31 cellular contexts compared by ENCODE assay signal in the genomic region with DNA sequence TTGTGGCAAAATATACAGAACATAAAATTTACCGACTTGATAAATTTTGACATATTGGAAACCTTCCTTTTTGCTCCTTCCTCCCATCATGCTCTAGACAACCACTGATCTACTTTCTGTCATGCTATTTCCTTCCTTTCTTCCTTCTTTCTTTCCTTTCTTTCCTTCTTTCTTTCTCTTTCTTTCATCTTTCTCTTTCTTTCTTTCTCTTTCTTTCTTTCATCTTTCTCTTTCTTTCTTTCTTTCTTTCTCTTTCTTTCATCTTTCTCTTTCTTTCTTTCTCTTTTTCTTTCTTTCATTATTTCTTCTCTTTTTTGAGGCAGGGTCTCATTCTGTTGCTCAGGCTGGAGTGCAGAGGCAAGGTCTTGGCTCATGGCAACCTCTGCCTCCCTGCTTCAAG.
"Had no signal": no experiment of that assay in that cellular context is flagged by ENCODE, and none has a peak within 500 bp of the region (broad histone marks: within the 10 kb centered on the region; RNA-seq: fewer than 3 reads in every experiment).

No MANE protein-coding gene starts in this region.

- FAIRE-seq: colon had no signal

- H3K36me3 Mint-ChIP-seq: activated CD8-positive, alpha-beta memory T cell treated with anti-CD3 and anti-CD28 coated beads, Interleukin-2, amount 10 ng/mL, durations not matched to agents 7 days and 5 days; activated naive CD8-positive, alpha-beta T cell treated with anti-CD3 and anti-CD28 coated beads for 36 hours had no signal

- H3K27ac Mint-ChIP-seq: activated CD4-positive, alpha-beta memory T cell treated with anti-CD3 and anti-CD28 coated beads, Interleukin-2, amount 10 ng/mL, durations not matched to agents 7 days and 5 days; activated CD4-positive, alpha-beta T cell treated with anti-CD3 and anti-CD28 coated beads, Interleukin-2, amount 10 ng/mL, durations not matched to agents 7 days and 5 days; activated CD8-positive, alpha-beta memory T cell treated with anti-CD3 and anti-CD28 coated beads, Interleukin-2, amount 10 ng/mL, durations not matched to agents 7 days and 5 days; activated naive CD4-positive, alpha-beta T cell treated with anti-CD3 and anti-CD28 coated beads for 36 hours; activated naive CD4-positive, alpha-beta T cell treated with anti-CD3 and anti-CD28 coated beads, Interleukin-2, amount 50 U/mL, for 24 hours; activated naive CD8-positive, alpha-beta T cell treated with anti-CD3 and anti-CD28 coated beads for 36 hours; activated naive CD8-positive, alpha-beta T cell treated with anti-CD3 and anti-CD28 coated beads, Interleukin-2, amount 50 U/mL, for 24 hours; activated T-helper 1 cell treated with anti-CD3 and anti-CD28 coated beads, Interleukin-12 subunit alpha, Interleukin-12 subunit beta, Interleukin-2, Interleukin-4 antibody, amounts not matched to agents 30 ng/mL and 10 ng/mL and 1 ng/mL, durations not matched to agents 14 hours and 24 hours and 36 hours; activated T-helper 2 cell treated with anti-CD3 and anti-CD28 coated beads, Interferon-gamma antibody, Interleukin-2, Interleukin-4, amounts not matched to agents 10 μg/mL and 5 μg/mL and 100 μg/mL, durations not matched to agents 14 hours and 24 hours and 36 hours; effector memory CD8-positive, alpha-beta T cell; WTC11 had no signal

- ATAC-seq: activated CD8-positive, alpha-beta memory T cell treated with anti-CD3 and anti-CD28 coated beads, Interleukin-2, amount 10 ng/mL, durations not matched to agents 7 days and 5 days; activated naive CD8-positive, alpha-beta T cell treated with anti-CD3 and anti-CD28 coated beads, Interleukin-2, amount 50 U/mL, for 24 hours; body of pancreas; effector memory CD8-positive, alpha-beta T cell; gastroesophageal sphincter; WTC11 had no signal

- H3K4me1 Mint-ChIP-seq: activated CD4-positive, alpha-beta memory T cell treated with anti-CD3 and anti-CD28 coated beads, Interleukin-2, amount 10 ng/mL, durations not matched to agents 7 days and 5 days; activated CD8-positive, alpha-beta memory T cell treated with anti-CD3 and anti-CD28 coated beads, Interleukin-2, amount 10 ng/mL, durations not matched to agents 7 days and 5 days; activated naive CD4-positive, alpha-beta T cell treated with anti-CD3 and anti-CD28 coated beads, Interleukin-2, amount 50 U/mL, for 24 hours; activated naive CD8-positive, alpha-beta T cell treated with anti-CD3 and anti-CD28 coated beads, Interleukin-2, amount 50 U/mL, for 24 hours had no signal

- H3K4me3 Mint-ChIP-seq: activated CD4-positive, alpha-beta memory T cell treated with anti-CD3 and anti-CD28 coated beads, Interleukin-2, amount 10 ng/mL, durations not matched to agents 7 days and 5 days; activated CD4-positive, alpha-beta T cell treated with anti-CD3 and anti-CD28 coated beads, Interleukin-2, amount 10 ng/mL, durations not matched to agents 7 days and 5 days; activated CD8-positive, alpha-beta memory T cell treated with anti-CD3 and anti-CD28 coated beads, Interleukin-2, amount 10 ng/mL, durations not matched to agents 7 days and 5 days; activated naive CD4-positive, alpha-beta T cell treated with anti-CD3 and anti-CD28 coated beads for 36 hours; activated naive CD4-positive, alpha-beta T cell treated with anti-CD3 and anti-CD28 coated beads, Interleukin-2, amount 50 U/mL, for 24 hours; activated naive CD8-positive, alpha-beta T cell treated with anti-CD3 and anti-CD28 coated beads for 36 hours; activated naive CD8-positive, alpha-beta T cell treated with anti-CD3 and anti-CD28 coated beads, Interleukin-2, amount 50 U/mL, for 24 hours; activated T-helper 1 cell treated with anti-CD3 and anti-CD28 coated beads, Interleukin-12 subunit alpha, Interleukin-12 subunit beta, Interleukin-2, Interleukin-4 antibody, amounts not matched to agents 30 ng/mL and 10 ng/mL and 1 ng/mL, durations not matched to agents 14 hours and 24 hours and 36 hours; effector memory CD8-positive, alpha-beta T cell; WTC11 had no signal

- DNase-seq: activated CD4-positive, alpha-beta memory T cell treated with anti-CD3 and anti-CD28 coated beads, Interleukin-2, amount 10 ng/mL, durations not matched to agents 7 days and 5 days; activated CD4-positive, alpha-beta T cell treated with anti-CD3 and anti-CD28 coated beads for 1 hour; activated CD4-positive, alpha-beta T cell treated with anti-CD3 and anti-CD28 coated beads for 4 hours; activated CD4-positive, alpha-beta T cell treated with anti-CD3 and anti-CD28 coated beads, Interleukin-2, amount 10 ng/mL, durations not matched to agents 7 days and 5 days; activated CD4-positive, alpha-beta T cell treated with anti-CD3 and anti-CD28 coated beads, Interleukin-2, amount 50 U/mL, for 4 hours; activated CD8-positive, alpha-beta memory T cell treated with anti-CD3 and anti-CD28 coated beads, Interleukin-2, amount 10 ng/mL, durations not matched to agents 7 days and 5 days; activated CD8-positive, alpha-beta memory T cell treated with anti-CD3 and anti-CD28 coated beads, Interleukin-2, amount 50 U/mL, for 4 hours; activated effector memory CD4-positive, alpha-beta T cell treated with anti-CD3 and anti-CD28 coated beads, Interleukin-2, amount 50 U/mL, for 16 hours; activated naive CD4-positive, alpha-beta T cell treated with anti-CD3 and anti-CD28 coated beads for 36 hours; activated naive CD8-positive, alpha-beta T cell treated with anti-CD3 and anti-CD28 coated beads for 36 hours; activated naive CD8-positive, alpha-beta T cell treated with anti-CD3 and anti-CD28 coated beads, Interleukin-2, amount 50 U/mL, for 24 hours; activated T-cell treated with anti-CD3 and anti-CD28 coated beads, Interleukin-2, amount 50 U/mL, for 1 hour; activated T-cell treated with anti-CD3 and anti-CD28 coated beads, Interleukin-2, amount 50 U/mL, for 48 hours; adrenal gland; amygdala; aorta; body of pancreas; caudate nucleus; cortex of kidney; dermis blood vessel endothelial cell; effector CD4-positive, alpha-beta T cell; effector memory CD8-positive, alpha-beta T cell; esophagus squamous epithelium; foreskin melanocyte; T-helper 2 cell had no signal

- H3K27ac ChIP-seq: adrenal gland, body of pancreas, esophagus squamous epithelium, gastroesophageal sphincter had no signal

- H3K9me3 Mint-ChIP-seq: activated CD4-positive, alpha-beta memory T cell treated with anti-CD3 and anti-CD28 coated beads, Interleukin-2, amount 10 ng/mL, durations not matched to agents 7 days and 5 days; activated CD4-positive, alpha-beta T cell treated with anti-CD3 and anti-CD28 coated beads, Interleukin-2, amount 10 ng/mL, durations not matched to agents 7 days and 5 days; activated naive CD4-positive, alpha-beta T cell treated with anti-CD3 and anti-CD28 coated beads for 36 hours; activated naive CD4-positive, alpha-beta T cell treated with anti-CD3 and anti-CD28 coated beads, Interleukin-2, amount 50 U/mL, for 24 hours; activated naive CD8-positive, alpha-beta T cell treated with anti-CD3 and anti-CD28 coated beads for 36 hours; activated naive CD8-positive, alpha-beta T cell treated with anti-CD3 and anti-CD28 coated beads, Interleukin-2, amount 50 U/mL, for 24 hours; activated T-helper 1 cell treated with anti-CD3 and anti-CD28 coated beads, Interleukin-12 subunit alpha, Interleukin-12 subunit beta, Interleukin-2, Interleukin-4 antibody, amounts not matched to agents 30 ng/mL and 10 ng/mL and 1 ng/mL, durations not matched to agents 14 hours and 24 hours and 36 hours; activated T-helper 2 cell treated with anti-CD3 and anti-CD28 coated beads, Interferon-gamma antibody, Interleukin-2, Interleukin-4, amounts not matched to agents 10 μg/mL and 5 μg/mL and 100 μg/mL, durations not matched to agents 14 hours and 24 hours and 36 hours; effector memory CD8-positive, alpha-beta T cell had no signal
